12 cellular contexts compared by ENCODE assay signal in the genomic region with DNA sequence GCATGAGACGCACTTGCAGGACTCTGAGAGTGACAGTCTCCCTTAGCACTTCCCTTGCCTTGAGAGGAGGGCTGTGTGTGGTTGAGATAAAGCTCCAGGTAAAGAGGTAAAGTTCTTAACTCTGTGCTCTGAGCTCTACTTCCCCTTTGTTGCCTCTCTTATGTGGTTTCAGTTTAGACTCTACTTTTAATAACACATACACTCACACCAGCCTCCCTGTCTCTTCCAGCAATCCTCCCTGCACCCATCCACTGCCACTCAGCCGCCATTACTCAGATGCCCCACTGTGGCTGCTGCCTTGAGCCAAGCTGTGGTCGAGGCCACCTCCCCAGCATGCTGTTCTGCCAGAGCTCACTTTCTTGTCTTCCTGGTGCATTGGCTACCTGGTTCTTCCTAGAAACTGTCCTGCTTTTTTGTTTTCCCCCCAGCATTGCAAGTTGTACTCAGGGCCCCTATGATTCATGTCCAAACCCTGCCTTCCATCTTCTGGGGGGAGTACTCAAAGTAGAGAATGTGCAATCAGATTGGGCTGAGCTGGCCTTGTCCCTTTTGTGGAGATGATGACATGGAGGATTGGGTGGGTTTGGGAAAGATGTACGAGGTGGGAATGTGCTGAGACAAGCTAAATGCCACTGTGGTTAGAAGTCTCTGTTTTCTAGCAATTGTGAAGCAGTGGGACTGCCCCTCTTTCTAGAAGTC.
A peak's percentile ranks its signal among the peaks of the same experiment; 100 is the strongest.
DNase-seq lines count a peak whose midpoint lies in the region; ATAC-seq and TF ChIP-seq lines count a peak whose summit lies in the region.
"Had no signal": no experiment of that assay in that cellular context is flagged by ENCODE, and none has a peak within 500 bp of the region (broad histone marks: within the 10 kb centered on the region; RNA-seq: fewer than 3 reads in every experiment).

No MANE protein-coding gene starts in this region.

- H3K4me3 ChIP-seq in coronary artery, result no peak overlapping the region
- H3K4me3 ChIP-seq: thoracic aorta had no signal

- H3K27ac ChIP-seq in KOPT-K1 (ENCODE audit: low read depth, low read length, poor library complexity, severe bottlenecking) (peak overlapping the region; percentile 39), coronary artery (no peak overlapping the region)
- H3K27ac ChIP-seq: thoracic aorta had no signal

- POLR2A ChIA-PET in activated CD4-positive, alpha-beta T cell treated with anti-CD3 and anti-CD28 coated beads for 36 hours (lab: Charles Lee), result interaction anchor here (0.8 to 1.1 kb wide), 2 partner anchors 14 to 285 kb away, joined by 3 read pairs; partner anchors contain the start of gene CCND2

- peak; percentile 60 for DNase-seq in activated CD4-positive, alpha-beta T cell treated with anti-CD3 and anti-CD28 coated beads for 36 hours
- DNase-seq in activated CD4-positive, alpha-beta T cell treated with anti-CD3 and anti-CD28 coated beads for 1 hour, result no peak
- DNase-seq in activated naive CD8-positive, alpha-beta T cell treated with anti-CD3 and anti-CD28 coated beads for 36 hours, result peak; percentile 58
- DNase-seq in coronary artery (ENCODE audit: low spot score) (no peak), germinal center (ENCODE audit: low spot score) (no peak)
- DNase-seq: GF-D8, midbrain, NCI-H510A had no signal

- no peaks in the 10 kb centered on the region for H3K36me3 Mint-ChIP-seq in activated CD4-positive, alpha-beta T cell treated with anti-CD3 and anti-CD28 coated beads for 36 hours (ENCODE audit: low read depth)
- H3K36me3 Mint-ChIP-seq in activated naive CD8-positive, alpha-beta T cell treated with anti-CD3 and anti-CD28 coated beads for 36 hours, result no peaks in the 10 kb centered on the region
- no peaks in the 10 kb centered on the region for H3K36me3 Mint-ChIP-seq in stimulated activated memory B cell treated with anti-CD40 and anti-IgM and Interleukin-4, amounts not matched to agents 10 μg/mL and 1 μg/mL and 100 μg/mL, for 72 hours

- no peaks in the 10 kb centered on the region for H3K27me3 Mint-ChIP-seq in activated CD4-positive, alpha-beta T cell treated with anti-CD3 and anti-CD28 coated beads for 36 hours
- H3K27me3 Mint-ChIP-seq in activated naive CD8-positive, alpha-beta T cell treated with anti-CD3 and anti-CD28 coated beads for 36 hours, result no peaks in the 10 kb centered on the region
- no peaks in the 10 kb centered on the region for H3K27me3 Mint-ChIP-seq in stimulated activated memory B cell treated with anti-CD40 and anti-IgM and Interleukin-4, amounts not matched to agents 10 μg/mL and 1 μg/mL and 100 μg/mL, for 72 hours

- intact Hi-C loops in activated CD4-positive, alpha-beta T cell treated with anti-CD3 and anti-CD28 coated beads for 36 hours (cut with DNase I, micrococcal nuclease), result loop anchor here in 1 of 2 experiments (2.0 kb wide), 1 partner anchor 16 kb away; no protein-coding TSS in a partner anchor

- no peaks in the 10 kb centered on the region for H3K9me3 Mint-ChIP-seq in activated CD4-positive, alpha-beta T cell treated with anti-CD3 and anti-CD28 coated beads for 36 hours (ENCODE audit: low read depth)
- peaks cover 1% of the 10 kb centered on the region for H3K9me3 Mint-ChIP-seq in activated naive CD8-positive, alpha-beta T cell treated with anti-CD3 and anti-CD28 coated beads for 36 hours
- no peaks in the 10 kb centered on the region for H3K9me3 Mint-ChIP-seq in stimulated activated memory B cell treated with anti-CD40 and anti-IgM and Interleukin-4, amounts not matched to agents 10 μg/mL and 1 μg/mL and 100 μg/mL, for 72 hours

- H3K4me1 Mint-ChIP-seq in activated CD4-positive, alpha-beta T cell treated with anti-CD3 and anti-CD28 coated beads for 36 hours, result peaks cover 35% of the 10 kb centered on the region
- peaks cover 34% of the 10 kb centered on the region for H3K4me1 Mint-ChIP-seq in activated naive CD8-positive, alpha-beta T cell treated with anti-CD3 and anti-CD28 coated beads for 36 hours
- peaks cover 19% of the 10 kb centered on the region for H3K4me1 Mint-ChIP-seq in stimulated activated memory B cell treated with anti-CD40 and anti-IgM and Interleukin-4, amounts not matched to agents 10 μg/mL and 1 μg/mL and 100 μg/mL, for 72 hours

- peak overlapping the region; percentile 11 for H3K4me3 Mint-ChIP-seq in activated CD4-positive, alpha-beta T cell treated with anti-CD3 and anti-CD28 coated beads for 36 hours
- peak overlapping the region; percentile 47 for H3K4me3 Mint-ChIP-seq in activated naive CD8-positive, alpha-beta T cell treated with anti-CD3 and anti-CD28 coated beads for 36 hours
- H3K4me3 Mint-ChIP-seq in stimulated activated memory B cell treated with anti-CD40 and anti-IgM and Interleukin-4, amounts not matched to agents 10 μg/mL and 1 μg/mL and 100 μg/mL, for 72 hours, result no peak overlapping the region

- CTCF ChIA-PET in activated CD4-positive, alpha-beta T cell treated with anti-CD3 and anti-CD28 coated beads for 36 hours (lab: Charles Lee), result interaction anchor here (1.0 to 3.7 kb wide), 11 partner anchors 10 to 288 kb away, joined by 3 to 23 read pairs (median 5); no protein-coding TSS in a partner anchor

- H3K27ac Mint-ChIP-seq in activated CD4-positive, alpha-beta T cell treated with anti-CD3 and anti-CD28 coated beads for 36 hours, result peak overlapping the region; percentile 76
- peak overlapping the region; percentile 86 for H3K27ac Mint-ChIP-seq in activated naive CD8-positive, alpha-beta T cell treated with anti-CD3 and anti-CD28 coated beads for 36 hours
- peak overlapping the region; percentile 44 for H3K27ac Mint-ChIP-seq in stimulated activated memory B cell treated with anti-CD40 and anti-IgM and Interleukin-4, amounts not matched to agents 10 μg/mL and 1 μg/mL and 100 μg/mL, for 72 hours

- H3K36me3 ChIP-seq in KOPT-K1 (ENCODE audit: insufficient read depth, low read length), result no peaks in the 10 kb centered on the region
- H3K36me3 ChIP-seq: thoracic aorta had no signal

- ATAC-seq in activated CD4-positive, alpha-beta T cell treated with anti-CD3 and anti-CD28 coated beads for 36 hours, result peak; percentile 71
- ATAC-seq in stimulated activated memory B cell treated with anti-CD40 and anti-IgM and Interleukin-4, amounts not matched to agents 10 μg/mL and 1 μg/mL and 100 μg/mL, for 72 hours, result peak; percentile 94
- no peak for ATAC-seq in GM18520 (IDR thresholded peaks at IDR 0.05; ENCODE audit: unreplicated experiment)

- peaks cover 2% of the 10 kb centered on the region for H3K9me3 ChIP-seq in KOPT-K1 (ENCODE audit: insufficient read depth, low read length, poor library complexity, severe bottlenecking)

- TF ChIP-seq CTCF in coronary artery (IDR thresholded peaks at IDR 0.05), result no peak

Comparison
In these comparisons a context has a peak if more than half of its experiments do, and no peak if none do; other contexts are left out.
1. DNase-seq: peak in activated CD4-positive, alpha-beta T cell treated with anti-CD3 and anti-CD28 coated beads for 36 hours (single experiment) and activated naive CD8-positive, alpha-beta T cell treated with anti-CD3 and anti-CD28 coated beads for 36 hours (single experiment); none in activated CD4-positive, alpha-beta T cell treated with anti-CD3 and anti-CD28 coated beads for 1 hour (single experiment), coronary artery (single experiment) and germinal center (single experiment).
2. Peak in every context shown above with its lines, with median percentiles within 50 percentile points of each other: H3K27ac Mint-ChIP-seq.